9 cellular contexts compared by ENCODE assay signal in genomic region chr20:46402236-46402886, GRCh38. TPM values are rescaled to one million over a fixed set of nuclear protein-coding genes. Genes with fewer than 3 reads are reported as not detected.
DNase-seq lines count a peak whose midpoint lies in the region; ATAC-seq, FAIRE-seq and TF ChIP-seq lines count a peak whose summit lies in the region.
"Had no signal": no experiment of that assay in that cellular context is flagged by ENCODE, and none has a peak within 500 bp of the region (broad histone marks: within the 10 kb centered on the region; RNA-seq: fewer than 3 reads in every experiment).

No MANE protein-coding gene starts in this region.

- no peaks in the 10 kb centered on the region for H3K9me3 Mint-ChIP-seq in activated CD4-positive, alpha-beta T cell treated with anti-CD3 and anti-CD28 coated beads for 36 hours (ENCODE audit: low read depth)

- H3K4me1 ChIP-seq in HepG2 (ENCODE audit: insufficient read depth, low read length) (peaks cover 54% of the 10 kb centered on the region), suprapubic skin (peaks cover 79% of the 10 kb centered on the region)

- no peak for TF ChIP-seq EP300 in HepG2 (IDR thresholded peaks at IDR 0.05; ENCODE audit: low read depth in 2 of 2, low read length in 2 of 2)
- TF ChIP-seq EP300 in HepG2 (CRISPR knock-in tag; IDR thresholded peaks at IDR 0.05; ENCODE audit: borderline replicate concordance), result no peak
- TF ChIP-seq EP300 in suprapubic skin (IDR thresholded peaks at IDR 0.05), result no peak

- H3K79me2 ChIP-seq in HepG2 (ENCODE audit: insufficient read depth, low read length), result peaks cover 55% of the 10 kb centered on the region

- H2AFZ ChIP-seq in HepG2 (ENCODE audit: low read length), result no peak overlapping the region

- H3K27me3 ChIP-seq in HepG2 (ENCODE audit: control insufficient read depth in 1 of 2, insufficient read depth in 2 of 2, low read length in 2 of 2) (no peaks in the 10 kb centered on the region; a peak in 1 of 5 replicates), suprapubic skin (no peaks in the 10 kb centered on the region)

- 35% methylated on average over 3 of the region's 3 CpGs for WGBS in HepG2 (ENCODE audit: low lambda C conversion rate)
- 24% methylated on average over 3 of the region's 3 CpGs for WGBS in suprapubic skin

- no peak for ATAC-seq in activated CD4-positive, alpha-beta T cell treated with anti-CD3 and anti-CD28 coated beads for 36 hours
- no peak for ATAC-seq in HepG2
- ATAC-seq: A549 had no signal

- TF ChIP-seq CTCF in HepG2 (CRISPR knock-in tag; IDR thresholded peaks at IDR 0.05) (no peak), suprapubic skin (IDR thresholded peaks at IDR 0.05) (no peak)

- POLR2A ChIA-PET in activated CD4-positive, alpha-beta T cell treated with anti-CD3 and anti-CD28 coated beads for 36 hours (lab: Charles Lee), result no interaction called here
- POLR2A ChIA-PET in HepG2 (lab: Yijun Ruan, JAX), result interaction anchor here (2.3 kb wide), 1 partner anchor 39 kb away, joined by 7 read pairs; no protein-coding TSS in a partner anchor

- H3K9ac ChIP-seq in HepG2 (ENCODE audit: insufficient read depth, low read depth, low read length), result 0 out of 2 replicates have a peak overlapping the region, but pooled peaks have one; percentile 4

- TF ChIP-seq POLR2A in HepG2 (IDR thresholded peaks at IDR 0.05; ENCODE audit: insufficient read depth in 1 of 2, low read depth in 2 of 2, low read length in 2 of 2) (no peak), suprapubic skin (IDR thresholded peaks at IDR 0.05) (no peak)

- in situ Hi-C loops in HepG2 (cut with HindIII; ENCODE audit: extremely low pct_ligation_motif_present, low pct_unique_long_range_greater_than_20kb), result no loop called here

- H3K4me2 ChIP-seq in HepG2 (ENCODE audit: low read depth, low read length), result no peak overlapping the region
- H3K4me2 ChIP-seq: A549 had no signal

- CTCF ChIA-PET in activated CD4-positive, alpha-beta T cell treated with anti-CD3 and anti-CD28 coated beads for 36 hours (lab: Charles Lee), result interaction anchor here (0.6 to 1.2 kb wide), 7 partner anchors 11 to 283 kb away, joined by 3 to 5 read pairs (median 3); no protein-coding TSS in a partner anchor
- CTCF ChIA-PET in HepG2 (lab: Yijun Ruan, JAX; ENCODE audit: low intra/inter-chr PET ratio, low total read pairs), result no interaction called here

- peaks cover 69% of the 10 kb centered on the region for H3K4me1 Mint-ChIP-seq in activated CD4-positive, alpha-beta T cell treated with anti-CD3 and anti-CD28 coated beads for 36 hours

- no peak for TF ChIP-seq RAD21 in HepG2 (CRISPR knock-in tag; IDR thresholded peaks at IDR 0.05)

- no TSS peak for BruUV-seq in HepG2 (replicated peaks; lab: Mats Ljungman, UMichigan)

- DNase-seq in activated CD4-positive, alpha-beta T cell treated with anti-CD3 and anti-CD28 coated beads for 36 hours, result no peak
- no peak for DNase-seq in activated CD4-positive, alpha-beta T cell treated with anti-CD3 and anti-CD28 coated beads, Interleukin-2, amount 50 U/mL, for 4 hours
- DNase-seq in amniotic epithelial cell (ENCODE audit: low read depth) (peak; percentile 81), HepG2 (ENCODE audit: low spot score) (no peak), suprapubic skin (ENCODE audit: low spot score in 2 of 2) (no peak), NCI-H2227 treated with DMSO at 0.1 percent for 48 hours (lab: John Stamatoyannopoulos, UW) (no peak), HK-2 (ENCODE audit: unreplicated experiment) (no peak), NCI-H2171 (lab: John Stamatoyannopoulos, UW) (no peak)

- intact Hi-C loops in activated CD4-positive, alpha-beta T cell treated with anti-CD3 and anti-CD28 coated beads for 36 hours (cut with DNase I, micrococcal nuclease), result loop anchor here in 1 of 2 experiments (5.0 kb wide), 2 partner anchors 155 to 1100 kb away; partner anchors contain the start of gene NCOA3
- intact Hi-C loops in HepG2 (cut with micrococcal nuclease; ENCODE audit: unreplicated experiment), result no loop called here

- H3K36me3 Mint-ChIP-seq in activated CD4-positive, alpha-beta T cell treated with anti-CD3 and anti-CD28 coated beads for 36 hours (ENCODE audit: low read depth), result peaks cover 6% of the 10 kb centered on the region

- no peak overlapping the region for H3K27ac ChIP-seq in HepG2 (ENCODE audit: extremely low read length, insufficient read depth, low read length)
- H3K27ac ChIP-seq in suprapubic skin, result peak overlapping the region; percentile 87
- H3K27ac ChIP-seq: A549 had no signal

- H4K20me1 ChIP-seq in HepG2 (ENCODE audit: insufficient read depth, low read length), result peaks cover 9% of the 10 kb centered on the region; the same call in 1 of the 2 replicates

- peak overlapping the region; percentile 80 for H3K27ac Mint-ChIP-seq in activated CD4-positive, alpha-beta T cell treated with anti-CD3 and anti-CD28 coated beads for 36 hours

- H3K4me3 ChIP-seq in HepG2 (replicated peaks in 1 of 3; ENCODE audit: insufficient read depth in 1 of 3, low read depth in 2 of 3, low read length in 3 of 3), result no peak overlapping the region
- H3K4me3 ChIP-seq in suprapubic skin, result no peak overlapping the region
- H3K4me3 ChIP-seq: A549 had no signal

- H3K27me3 Mint-ChIP-seq in activated CD4-positive, alpha-beta T cell treated with anti-CD3 and anti-CD28 coated beads for 36 hours, result no peaks in the 10 kb centered on the region

- H3K36me3 ChIP-seq in HepG2 (replicated peaks in 1 of 2; ENCODE audit: control insufficient read depth in 1 of 2, insufficient read depth in 2 of 2, low read length in 2 of 2), result peaks cover 4 to 22% of the 10 kb centered on the region in 2 experiments; a peak in 4 of 5 replicates
- peaks cover 3% of the 10 kb centered on the region for H3K36me3 ChIP-seq in suprapubic skin

- H3K9me3 ChIP-seq in HepG2 (ENCODE audit: low read length), result no peaks in the 10 kb centered on the region
- H3K9me3 ChIP-seq in suprapubic skin, result no peaks in the 10 kb centered on the region
- H3K9me3 ChIP-seq: A549 had no signal

- no peak overlapping the region for H3K4me3 Mint-ChIP-seq in activated CD4-positive, alpha-beta T cell treated with anti-CD3 and anti-CD28 coated beads for 36 hours

- FAIRE-seq in HepG2 (lab: Jason Lieb, UNC), result no peak
- FAIRE-seq: A549 had no signal

TF ChIP-seq in HepG2, 621 proteins besides CTCF, POLR2A, EP300 and RAD21:
- 0 out of 2 replicates have a peak, but pooled peaks have one; percentile 21 for TF ChIP-seq PATZ1 (CRISPR knock-in tag; IDR thresholded peaks at IDR 0.05)
- TF ChIP-seq ZBTB34 (CRISPR knock-in tag; IDR thresholded peaks at IDR 0.05), result no peak
- no peak for TF ChIP-seq SALL2 (CRISPR knock-in tag; IDR thresholded peaks at IDR 0.05)
- no peak for TF ChIP-seq GZF1 (CRISPR knock-in tag; IDR thresholded peaks at IDR 0.05)
- TF ChIP-seq HNF4A (CRISPR knock-in tag; IDR thresholded peaks at IDR 0.05), result 0 out of 2 replicates have a peak, but pooled peaks have one; percentile 3

RNA-seq across cellular contexts. Expression of gene ELMO2, which starts 4.1 kb away (rescaled TPM):
- 10 to 100 TPM; 47.4 to 54.6 TPM for total RNA-seq in activated CD4-positive, alpha-beta T cell treated with anti-CD3 and anti-CD28 coated beads for 36 hours
- total RNA-seq in HepG2 (2016; rRNA removed; fragmentation: Illumina TruSeq; extraction: Trizol) (35.7 and 42.8 TPM in 2 replicates), suprapubic skin (10 to 100 TPM; 46.7 to 62.4 (median 55.1) TPM)
- 13.2 and 13.6 TPM in 2 replicates for total RNA-seq in HepG2 (2016; cell fraction: cytosol; rRNA removed; fragmentation: Illumina TruSeq; extraction: Trizol; ENCODE audit: low read depth)
- 37.9 and 41.5 TPM in 2 replicates for total RNA-seq in HepG2 (2016; cell fraction: insoluble cytoplasmic fraction; rRNA removed; fragmentation: Illumina TruSeq; extraction: Trizol)
- total RNA-seq in HepG2 (2016; cell fraction: membrane; rRNA removed; fragmentation: Illumina TruSeq; extraction: Trizol), result 26.7 and 30.9 TPM in 2 replicates
- 40.9 and 42.4 TPM in 2 replicates for total RNA-seq in HepG2 (2016; cell fraction: nucleus; rRNA removed; fragmentation: Illumina TruSeq; extraction: Trizol)
- polyA plus RNA-seq in HepG2 (2011; rRNA removed), result 30.6 and 41.5 TPM in 2 replicates
- 30.0 and 34.9 TPM in 2 replicates for polyA plus RNA-seq in HepG2 (2011; cell fraction: cytosol; rRNA removed)
- 50.8 and 59.8 TPM in 2 replicates for polyA plus RNA-seq in HepG2 (2011; cell fraction: nucleus; rRNA removed)
- 29.1 and 29.9 TPM in 2 replicates for polyA plus RNA-seq in HepG2 (2012)
- 3.6 and 4.5 TPM in 2 replicates for polyA plus RNA-seq in HepG2 (2016; cell fraction: cytosol; fragmentation: Illumina TruSeq; extraction: Trizol; ENCODE audit: low read depth)
- 42.7 and 43.4 TPM in 2 replicates for polyA plus RNA-seq in HepG2 (2016; cell fraction: insoluble cytoplasmic fraction; fragmentation: Illumina TruSeq; extraction: Trizol; ENCODE audit: low read depth)
- 9.8 and 11.9 TPM in 2 replicates for polyA plus RNA-seq in HepG2 (2016; cell fraction: membrane; fragmentation: Illumina TruSeq; extraction: Trizol; ENCODE audit: low read depth)
- 92.2 and 100 TPM in 2 replicates for polyA plus RNA-seq in HepG2 (2016; cell fraction: nucleus; fragmentation: Illumina TruSeq; extraction: Trizol; ENCODE audit: insufficient read depth, low read depth)
- 68.1 and 91.6 TPM in 2 replicates for polyA minus RNA-seq in HepG2 (2011; rRNA and poly(A)+ RNA removed; ENCODE audit: low replicate concordance)
- 23.7 and 37.7 TPM in 2 replicates for polyA minus RNA-seq in HepG2 (2011; cell fraction: cytosol; rRNA and poly(A)+ RNA removed)
- 38.2 and 50.8 TPM in 2 replicates for polyA minus RNA-seq in HepG2 (2011; cell fraction: nucleus; rRNA and poly(A)+ RNA removed)
